In genomic region chr17:8061851-8062250, GRCh38 we compare ENCODE assay signal across 17 cellular contexts. TPM values are rescaled to one million over a fixed set of nuclear protein-coding genes. Genes with fewer than 3 reads are reported as not detected.
DNase-seq lines count a peak whose midpoint lies in the region; FAIRE-seq and TF ChIP-seq lines count a peak whose summit lies in the region.
"Not testable (repeated sequence)": the region's sequence is repeated elsewhere in the genome, so short reads cannot be mapped to it uniquely, and the experiment has no call there.
"Had no signal": no experiment of that assay in that cellular context is flagged by ENCODE, and none has a peak within 500 bp of the region (broad histone marks: within the 10 kb centered on the region; RNA-seq: fewer than 3 reads in every experiment).

No MANE protein-coding gene starts in this region.

- H3K4me3 ChIP-seq in HUES48 (ENCODE audit: low read depth, low read length) (peak overlapping the region; percentile 63; the same call in 1 of the 2 replicates), H1 (ENCODE audit: extremely low read depth in 1 of 4, insufficient read depth in 2 of 4, low read depth in 3 of 4, low read length in 4 of 4) (peak overlapping the region in 3 of 4 experiments; percentile 41 to 56 (median 43); a peak in 5 of 8 replicates), iPS-18a (ENCODE audit: low read length) (peak overlapping the region; percentile 55)
- not testable (repeated sequence) for H3K4me3 ChIP-seq in spleen

- not testable (repeated sequence) for H2AK5ac ChIP-seq in H1 (ENCODE audit: low read depth, low read length)

- H3K14ac ChIP-seq in H1 (ENCODE audit: insufficient read length), result not testable (repeated sequence)

- H3K18ac ChIP-seq in H1 (ENCODE audit: extremely low read depth, low read length), result not testable (repeated sequence)

- H2BK20ac ChIP-seq in H1 (ENCODE audit: low read length), result not testable (repeated sequence)

- H4K8ac ChIP-seq in H1 (ENCODE audit: extremely low read depth, insufficient read depth, low read length), result not testable (repeated sequence)

- H3K23me2 ChIP-seq in H1 (ENCODE audit: low read depth, low read length), result not testable (repeated sequence)

- not testable (repeated sequence) for H3K9me3 ChIP-seq in ES-I3 (ENCODE audit: control insufficient read depth, insufficient read depth, low read length); HUES48 (ENCODE audit: control insufficient read depth, insufficient read depth, low read length); H1 (ENCODE audit: insufficient read depth in 2 of 2, low read depth in 1 of 2, low read length in 1 of 2); iPS-18a (ENCODE audit: control insufficient read depth, low read depth, low read length); spleen

- H2BK120ac ChIP-seq in H1 (replicated peaks; ENCODE audit: low read depth, low read length), result not testable (repeated sequence)

- H2BK5ac ChIP-seq in H1 (ENCODE audit: low read depth, low read length), result not testable (repeated sequence)

- not testable (repeated sequence) for H2BK15ac ChIP-seq in H1 (ENCODE audit: low read length)

- not testable (repeated sequence) for TF ChIP-seq POLR2A in H1 (IDR thresholded peaks at IDR 0.05; ENCODE audit: control extremely low read depth in 1 of 2, low read depth in 2 of 2, low read length in 2 of 2); spleen (IDR thresholded peaks at IDR 0.05)

- H3K27ac Mint-ChIP-seq in mesothelial cell of epicardium, result not testable (repeated sequence)

- H3K9me3 Mint-ChIP-seq in mesothelial cell of epicardium, result not testable (repeated sequence)

- H3K27ac ChIP-seq in HUES48 (ENCODE audit: low read depth, low read length); H1 (ENCODE audit: low read depth, low read length); iPS-18a (ENCODE audit: low read length); spleen: not testable (repeated sequence)
- peak overlapping the region; percentile 95 for H3K27ac ChIP-seq in VCaP

- not testable (repeated sequence) for H3K79me2 ChIP-seq in H1 (ENCODE audit: control insufficient read depth in 1 of 2, insufficient read depth in 2 of 2, low read length in 2 of 2)

- H3K56ac ChIP-seq in H1 (replicated peaks; ENCODE audit: insufficient read length, low read depth, low read length), result not testable (repeated sequence)

- H4K5ac ChIP-seq in H1 (ENCODE audit: insufficient read length, low read depth, low read length), result not testable (repeated sequence)

- peak overlapping the region; percentile 80 to 86; a peak in 3 of 4 replicates for H3K4me2 ChIP-seq in H1 (ENCODE audit: insufficient read depth in 1 of 2, low read depth in 2 of 2, low read length in 2 of 2)

- CTCF ChIA-PET in H1 (lab: Charles Lee; ENCODE audit: partially characterized antibody), result interaction anchor here (1.0 to 11.6 kb wide), 19 partner anchors 13 to 225 kb away, joined by 3 to 270 read pairs (median 5); partner anchors contain the start of genes ALOX12B, ALOX15B, ALOXE3 and TMEM107

- H4K91ac ChIP-seq in H1 (replicated peaks; ENCODE audit: insufficient read length, low read length), result not testable (repeated sequence)

- not testable (repeated sequence) for H4K20me1 ChIP-seq in H1 (replicated peaks in 1 of 2; ENCODE audit: control insufficient read depth in 1 of 2, insufficient read depth in 2 of 2, low read length in 2 of 2)

- POLR2A ChIA-PET in H1 (lab: Charles Lee; ENCODE audit: partially characterized antibody), result interaction anchor here (0.6 to 3.3 kb wide), 9 partner anchors 10 to 576 kb away, joined by 3 to 17 read pairs (median 4); no protein-coding TSS in a partner anchor

- intact Hi-C loops in spleen (cut with DNase I; ENCODE audit: low total_unique reads), result not testable (repeated sequence)

- H2BK12ac ChIP-seq in H1 (ENCODE audit: low read depth, low read length), result not testable (repeated sequence)

- H3K27me3 ChIP-seq in HUES48 (ENCODE audit: control insufficient read depth, insufficient read depth, low read length) (peaks cover 61% of the 10 kb centered on the region), H1 (replicated peaks in 1 of 4; ENCODE audit: control insufficient read depth in 3 of 4, extremely low read depth in 1 of 4, insufficient read depth in 3 of 4, low read length in 3 of 4) (peaks cover 5 to 23% (median 22%) of the 10 kb centered on the region in 4 experiments; a peak in 5 of 7 replicates), iPS-18a (ENCODE audit: control insufficient read depth, insufficient read depth, low read length) (peaks cover 70% of the 10 kb centered on the region), spleen (replicated peaks in 1 of 7) (peaks cover 0 to 92% (median 64%) of the 10 kb centered on the region in 7 donors)

- 12% methylated on average over 8 of the region's 8 CpGs; no CpG with 5 or more reads in 1 of the 2 experiments for WGBS in H1 (ENCODE audit: extremely low coverage in 1 of 2, insufficient coverage in 1 of 2, insufficient read length in 1 of 2, insufficient replicate concordance in 2 of 2, low coverage in 1 of 2, low lambda C conversion rate in 2 of 2, missing lambda C conversion rate in 1 of 2), 2 experiments
- 62 to 77% (median 73%) methylated on average over 8 of the region's 8 CpGs for WGBS in spleen, 5 donors

- TF ChIP-seq RAD21 in H1 (IDR thresholded peaks at IDR 0.05 in 1 of 2, conservative IDR thresholded peaks at IDR 0.05 in 1 of 2; ENCODE audit: low read depth in 2 of 2, low read length in 2 of 2), result not testable (repeated sequence)

- not testable (repeated sequence) for H3K36me3 Mint-ChIP-seq in mesothelial cell of epicardium

- H3K36me3 ChIP-seq in ES-I3 (ENCODE audit: insufficient read depth, low read length); HUES48 (ENCODE audit: control insufficient read depth, insufficient read depth, low read length); H1 (ENCODE audit: control insufficient read depth in 2 of 4, insufficient read depth in 4 of 4, low read length in 3 of 4); iPS-18a (ENCODE audit: control insufficient read depth, low read depth, low read length); spleen: not testable (repeated sequence)

- DNase-seq in H1 (ENCODE audit: low read depth in 1 of 2, low spot score in 2 of 2); mesothelial cell of epicardium (ENCODE audit: low spot score in 2 of 2, unreplicated experiment in 2 of 2): not testable (repeated sequence)
- DNase-seq in spleen, result peak; percentile 4

- not testable (repeated sequence) for FAIRE-seq in H1 (lab: Jason Lieb, UNC)

- H2AFZ ChIP-seq in H1 (ENCODE audit: low read length), result not testable (repeated sequence)

- H3K4me1 Mint-ChIP-seq in mesothelial cell of epicardium, result peaks cover 21% of the 10 kb centered on the region

- H3K4ac ChIP-seq in H1 (replicated peaks; ENCODE audit: insufficient read length, low read depth, low read length), result not testable (repeated sequence)

- H3K4me1 ChIP-seq in ES-I3 (ENCODE audit: insufficient read depth, low read length), result not testable (repeated sequence)
- peaks cover 31% of the 10 kb centered on the region for H3K4me1 ChIP-seq in HUES48 (ENCODE audit: control insufficient read depth, insufficient read depth, low read length)
- peaks cover 5 to 22% (median 14%) of the 10 kb centered on the region in 4 experiments for H3K4me1 ChIP-seq in H1 (replicated peaks in 1 of 4; ENCODE audit: control insufficient read depth in 3 of 4, insufficient read depth in 4 of 4, low read length in 3 of 4)
- H3K4me1 ChIP-seq in iPS-18a (ENCODE audit: control insufficient read depth, low read depth, low read length), result peaks cover 23% of the 10 kb centered on the region
- peaks cover 0 to 28% (median 12%) of the 10 kb centered on the region in 6 donors for H3K4me1 ChIP-seq in spleen

- H3K23ac ChIP-seq in H1 (ENCODE audit: insufficient read length), result not testable (repeated sequence)

- not testable (repeated sequence) for TF ChIP-seq EP300 in H1 (IDR thresholded peaks at IDR 0.05; ENCODE audit: borderline replicate concordance in 1 of 2, low read depth in 2 of 2, low read length in 2 of 2)

- H3K9ac ChIP-seq in ES-I3 (ENCODE audit: low read depth, low read length), result peak overlapping the region; percentile 11; the same call in 1 of the 2 replicates
- H3K9ac ChIP-seq in HUES48 (ENCODE audit: low read depth, low read length); H1 (replicated peaks in 1 of 4; ENCODE audit: extremely low read depth in 1 of 4, low read depth in 3 of 4, low read length in 3 of 4); iPS-18a (ENCODE audit: low read length): not testable (repeated sequence)

- not testable (repeated sequence) for H3K79me1 ChIP-seq in H1 (ENCODE audit: low read depth, low read length)

- not testable (repeated sequence) for TF ChIP-seq CTCF in VCaP (conservative IDR thresholded peaks at IDR 0.05); H1 (IDR thresholded peaks at IDR 0.05; ENCODE audit: control extremely low read depth in 1 of 3, insufficient read depth in 1 of 3, low read depth in 1 of 3, low read length in 3 of 3); mesothelial cell of epicardium (IDR thresholded peaks at IDR 0.05; ENCODE audit: unreplicated experiment); spleen (IDR thresholded peaks at IDR 0.05 in 8 of 11, conservative IDR thresholded peaks at IDR 0.05 in 3 of 11)

- H3K27me3 Mint-ChIP-seq in mesothelial cell of epicardium (ENCODE audit: low read depth), result peaks cover 93% of the 10 kb centered on the region

- H3K4me3 Mint-ChIP-seq in mesothelial cell of epicardium, result peak overlapping the region; percentile 58

RNA-seq across cellular contexts. Expression of gene ALOX15B, which starts 23.0 kb away (rescaled TPM):
- total RNA-seq in H1 (2021; fragmentation: NEBNext Ultra II Directional; extraction: Animal tissue kit (Norgen Biotek cat#: 25700)), result 0.46 and 0.63 TPM in 2 replicates
- polyA plus RNA-seq in H1 (2011; rRNA removed) (0.91 and 1.4 TPM in 2 replicates), spleen (1 to 10 TPM; 1.0 to 7.8 (median 2.7) TPM)
- polyA plus RNA-seq in H1 (2011; cell fraction: cytosol; rRNA removed), result 0.76 TPM
- 1.3 TPM for polyA plus RNA-seq in H1 (2011; cell fraction: nucleus; rRNA removed)
- polyA plus RNA-seq in H1 (2012, experiment 1 of 2), result 0.42 to 0.79 TPM (median 0.60 TPM) in 4 replicates
- polyA plus RNA-seq in H1 (2012, experiment 2 of 2), result 0.26 TPM
- polyA plus RNA-seq in H1 (2013, experiment 1 of 2), result 0.73 TPM
- polyA plus RNA-seq in H1 (2013, experiment 2 of 2), result 0.70 TPM
- polyA minus RNA-seq in H1 (2011; rRNA and poly(A)+ RNA removed), result 0.51 and 0.63 TPM in 2 replicates
- polyA minus RNA-seq in H1 (2011; cell fraction: cytosol; rRNA and poly(A)+ RNA removed), result not detected
- polyA minus RNA-seq in H1 (2011; cell fraction: nucleus; rRNA and poly(A)+ RNA removed), result 0.70 TPM
- total RNA-seq in mesothelial cell of epicardium (0.09 TPM in 1 of 3 replicates, not detected in the others), spleen (1 to 10 TPM in 5 of 7 donors, under 1 TPM in 2; 0.13 to 6.2 (median 2.8) TPM)
- total RNA-seq: Daoy, G401, GM12878, H4, HFFc6, HT1080 had no signal
- polyA plus RNA-seq: A549; BJ; CD4-positive, alpha-beta memory T cell had no signal

RNA-seq across cellular contexts. Expression of gene ALOX12B, which starts 25.7 kb away (rescaled TPM):
- total RNA-seq in H1 (2021; fragmentation: NEBNext Ultra II Directional; extraction: Animal tissue kit (Norgen Biotek cat#: 25700)), result not detected in 2 replicates
- polyA plus RNA-seq in H1 (2011; rRNA removed) (0.82 and 0.86 TPM in 2 replicates), spleen (under 1 TPM; 0.80 to 0.89 (median 0.83) TPM)
- 0.45 TPM for polyA plus RNA-seq in H1 (2011; cell fraction: cytosol; rRNA removed)
- polyA plus RNA-seq in H1 (2011; cell fraction: nucleus; rRNA removed), result 0.88 TPM
- polyA plus RNA-seq in H1 (2012, experiment 1 of 2), result 0.48 to 1.3 TPM (median 0.92 TPM) in 4 replicates
- polyA plus RNA-seq in H1 (2012, experiment 2 of 2), result 0.96 TPM
- 0.12 TPM for polyA plus RNA-seq in H1 (2013, experiment 1 of 2)
- 0.26 TPM for polyA plus RNA-seq in H1 (2013, experiment 2 of 2)
- 0.41 and 0.82 TPM in 2 replicates for polyA minus RNA-seq in H1 (2011; rRNA and poly(A)+ RNA removed)
- polyA minus RNA-seq in H1 (2011; cell fraction: cytosol; rRNA and poly(A)+ RNA removed), result not detected
- polyA minus RNA-seq in H1 (2011; cell fraction: nucleus; rRNA and poly(A)+ RNA removed), result not detected
- total RNA-seq in mesothelial cell of epicardium (0.70 TPM in 1 of 3 replicates, not detected in the others), spleen (1 to 10 TPM in 2 of 7 donors, under 1 TPM in 1, not detected in 4; 0.47 to 1.3 (median 1.0) TPM)
- total RNA-seq: Daoy, G401, H4, HFFc6 had no signal
- polyA plus RNA-seq: BJ, CD14-positive monocyte had no signal

RNA-seq across cellular contexts. Expression of gene ALOXE3, which starts 56.5 kb away (rescaled TPM):
- not detected in 2 replicates for total RNA-seq in H1 (2021; fragmentation: NEBNext Ultra II Directional; extraction: Animal tissue kit (Norgen Biotek cat#: 25700))
- 0.26 and 0.55 TPM in 2 replicates for polyA plus RNA-seq in H1 (2011; rRNA removed)
- polyA plus RNA-seq in H1 (2011; cell fraction: cytosol; rRNA removed), result 0.17 TPM
- 0.40 TPM for polyA plus RNA-seq in H1 (2011; cell fraction: nucleus; rRNA removed)
- 0.17 to 0.50 TPM (median 0.31 TPM) in 4 replicates for polyA plus RNA-seq in H1 (2012, experiment 1 of 2)
- 0.16 TPM for polyA plus RNA-seq in H1 (2012, experiment 2 of 2)
- polyA plus RNA-seq in H1 (2013, experiment 1 of 2), result 0.34 TPM
- polyA plus RNA-seq in H1 (2013, experiment 2 of 2), result 0.07 TPM
- 0.09 and 0.27 TPM in 2 replicates for polyA minus RNA-seq in H1 (2011; rRNA and poly(A)+ RNA removed)
- not detected for polyA minus RNA-seq in H1 (2011; cell fraction: cytosol; rRNA and poly(A)+ RNA removed)
- not detected for polyA minus RNA-seq in H1 (2011; cell fraction: nucleus; rRNA and poly(A)+ RNA removed)
- total RNA-seq in mesothelial cell of epicardium, result 0.09 to 0.13 TPM in 2 of 3 replicates, not detected in the other
- total RNA-seq in spleen, result not detected
- under 1 TPM in 1 of 3 donors, not detected in 2; 0.03 TPM for polyA plus RNA-seq in spleen
- total RNA-seq: Daoy, GM12878, H4 had no signal
- polyA plus RNA-seq: CD14-positive monocyte had no signal

RNA-seq across cellular contexts. Expression of gene GUCY2D, which starts 59.4 kb away (rescaled TPM):
- 0.48 and 0.59 TPM in 2 replicates for total RNA-seq in H1 (2021; fragmentation: NEBNext Ultra II Directional; extraction: Animal tissue kit (Norgen Biotek cat#: 25700))
- polyA plus RNA-seq in H1 (2011; rRNA removed) (0.20 and 0.31 TPM in 2 replicates), spleen (under 1 TPM in 1 of 3 donors, not detected in 2; 0.03 TPM)
- polyA plus RNA-seq in H1 (2011; cell fraction: cytosol; rRNA removed), result 0.27 TPM
- 0.66 TPM for polyA plus RNA-seq in H1 (2011; cell fraction: nucleus; rRNA removed)
- polyA plus RNA-seq in H1 (2012, experiment 1 of 2), result 0.19 to 0.70 TPM (median 0.62 TPM) in 3 of 4 replicates, not detected in the other
- polyA plus RNA-seq in H1 (2012, experiment 2 of 2), result not detected
- polyA plus RNA-seq in H1 (2013, experiment 1 of 2), result 0.36 TPM
- 0.28 TPM for polyA plus RNA-seq in H1 (2013, experiment 2 of 2)
- 0.29 and 0.60 TPM in 2 replicates for polyA minus RNA-seq in H1 (2011; rRNA and poly(A)+ RNA removed)
- 1.8 TPM for polyA minus RNA-seq in H1 (2011; cell fraction: cytosol; rRNA and poly(A)+ RNA removed)
- 0.40 TPM for polyA minus RNA-seq in H1 (2011; cell fraction: nucleus; rRNA and poly(A)+ RNA removed)
- total RNA-seq in mesothelial cell of epicardium (0.34 to 0.75 TPM (median 0.69 TPM) in 3 replicates), spleen (under 1 TPM in 2 of 7 donors, not detected in 5; 0.07 to 0.43 TPM)
- total RNA-seq: CD4-positive, alpha-beta memory T cell; G401; GM12878; H4; HFFc6; HT1080 had no signal
- polyA plus RNA-seq: GM12878 had no signal
